Comparison of ENCODE assay signal across 15 cellular contexts in the genomic region with DNA sequence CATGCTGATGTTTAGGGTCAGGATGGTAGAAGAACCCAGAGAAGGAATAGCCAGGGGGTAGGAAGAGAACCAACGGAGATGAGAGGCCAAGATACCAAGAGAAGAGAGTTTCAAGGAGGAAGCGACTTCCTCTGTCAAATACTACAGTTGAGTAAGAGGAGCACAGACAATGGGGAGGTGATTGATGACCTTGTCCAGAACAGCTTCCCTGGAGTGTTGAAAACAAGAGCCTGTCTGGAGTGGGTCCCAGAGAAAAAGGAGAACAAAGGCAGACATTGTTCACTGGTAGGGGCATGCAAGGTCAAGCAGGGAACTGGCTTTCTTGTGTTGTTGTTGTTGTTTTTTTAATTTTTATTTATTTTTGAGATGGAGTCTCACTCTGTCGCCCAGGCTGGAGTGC.
DNase-seq lines count a peak whose midpoint lies in the region.
"Had no signal": no experiment of that assay in that cellular context is flagged by ENCODE, and none has a peak within 500 bp of the region (broad histone marks: within the 10 kb centered on the region; RNA-seq: fewer than 3 reads in every experiment).

No MANE protein-coding gene starts in this region.

- DNase-seq in NCI-H1092 treated with DMSO at 0.1 percent for 48 hours (lab: John Stamatoyannopoulos, UW) (peak; percentile 3), NCI-H1092 (lab: John Stamatoyannopoulos, UW) (no peak), NOMO-1 treated with dmso at 0.1 percent for 144 hours (lab: John Stamatoyannopoulos, UW; ENCODE audit: unreplicated experiment) (peak; percentile 66), globus pallidus (ENCODE audit: low spot score) (peak; percentile 31), DMS153 treated with DMSO at 0.1 percent for 48 hours (lab: John Stamatoyannopoulos, UW; ENCODE audit: unreplicated experiment) (no peak), NCI-H1930 (lab: John Stamatoyannopoulos, UW) (no peak), NCI-H187 (lab: John Stamatoyannopoulos, UW) (no peak)
- no peak for DNase-seq in central memory CD4-positive, alpha-beta T cell
- DNase-seq: DMS 273 treated with DMSO at 0.1 percent for 48 hours, EL, H7, MG63, NCI-H1436 treated with DMSO at 0.1 percent for 48 hours, NCI-H2171 treated with DMSO at 0.1 percent for 48 hours, NCI-H774 had no signal

Comparison
In these comparisons a context has a peak if more than half of its experiments do, and no peak if none do; other contexts are left out.
1. DNase-seq: peak in NCI-H1092 treated with DMSO at 0.1 percent for 48 hours (single experiment), NOMO-1 treated with dmso at 0.1 percent for 144 hours (single experiment) and globus pallidus (single experiment); none in NCI-H1092 (single experiment), DMS153 treated with DMSO at 0.1 percent for 48 hours (single experiment), NCI-H1930 (0 of 2), central memory CD4-positive, alpha-beta T cell (single experiment) and NCI-H187 (0 of 2).